Comparison of ENCODE assay signal across 8 cellular contexts in genomic region chr16:64116151-64116550, GRCh38.
"Had no signal": no experiment of that assay in that cellular context is flagged by ENCODE, and none has a peak within 500 bp of the region (broad histone marks: within the 10 kb centered on the region; RNA-seq: fewer than 3 reads in every experiment).

No MANE protein-coding gene starts in this region.

- FAIRE-seq: G401.6, GM12878, GM12891, GM12892, GM18507, GM19239 had no signal

- ATAC-seq: GM12878 had no signal

- H3K4me3 ChIP-seq: GM12878 had no signal

- DNase-seq: GDM1, GF-D8 had no signal
